8 cellular contexts compared by ENCODE assay signal in genomic region chr14:77033622-77034521, GRCh38. TPM values are rescaled to one million over a fixed set of nuclear protein-coding genes. Genes with fewer than 3 reads are reported as not detected.
DNase-seq lines count a peak whose midpoint lies in the region; ATAC-seq, FAIRE-seq and TF ChIP-seq lines count a peak whose summit lies in the region.

No MANE protein-coding gene starts in this region.

- no peak overlapping the region for H2AFZ ChIP-seq in HepG2 (ENCODE audit: low read length)

- peaks cover 94% of the 10 kb centered on the region for H3K4me1 ChIP-seq in HepG2 (ENCODE audit: insufficient read depth, low read length)

- TF ChIP-seq EP300 in HepG2 (IDR thresholded peaks at IDR 0.05; ENCODE audit: low read depth in 2 of 2, low read length in 2 of 2) (peak in 1 of 2 experiments; percentile 85; a peak in 2 of 4 replicates), HepG2 (CRISPR knock-in tag; IDR thresholded peaks at IDR 0.05; ENCODE audit: borderline replicate concordance) (peak; percentile 77; the same call in 1 of the 2 replicates)

- WGBS in HepG2 (ENCODE audit: low lambda C conversion rate): 0% methylated on average over 19 of the region's 36 CpGs

- H3K4me3 ChIP-seq in AG04450 (ENCODE audit: low read depth, low read length) (peak overlapping the region; percentile 66), HepG2 (replicated peaks in 1 of 3; ENCODE audit: insufficient read depth in 1 of 3, low read depth in 2 of 3, low read length in 3 of 3) (peak overlapping the region; percentile 54 to 75 (median 55))

- peak; percentile 75 for FAIRE-seq in HepG2 (lab: Jason Lieb, UNC)

- POLR2A ChIA-PET in AG04450 (lab: Yijun Ruan, JAX) (interaction anchor here (0.9 to 3.9 kb wide), 6 partner anchors 8 to 129 kb away, joined by 3 to 38 read pairs (median 10); no protein-coding TSS in a partner anchor), HepG2 (lab: Yijun Ruan, JAX) (interaction anchor here (0.9 to 1.5 kb wide), 5 partner anchors 9 to 81 kb away, joined by 3 to 10 read pairs (median 4); no protein-coding TSS in a partner anchor)

- peak; percentile 79 for ATAC-seq in GM18868 (IDR thresholded peaks at IDR 0.05; ENCODE audit: unreplicated experiment)
- ATAC-seq in HG03066 (IDR thresholded peaks at IDR 0.05; ENCODE audit: low read depth, unreplicated experiment): peak; percentile 72
- ATAC-seq in HepG2: peak; percentile 84

- no peaks in the 10 kb centered on the region for H3K79me2 ChIP-seq in HepG2 (ENCODE audit: insufficient read depth, low read length)

- TF ChIP-seq CTCF in AG04450 (IDR thresholded peaks at IDR 0.05; ENCODE audit: low read depth, low read length) (no peak), HepG2 (CRISPR knock-in tag; IDR thresholded peaks at IDR 0.05) (no peak)

- peak; percentile 93 for DNase-seq in AG04450 (ENCODE audit: low read depth, low spot score)
- peak; percentile 87 for DNase-seq in NCI-H2171 treated with DMSO at 0.1 percent for 48 hours (lab: John Stamatoyannopoulos, UW)
- peak; percentile 54 for DNase-seq in activated CD4-positive, alpha-beta T cell treated with anti-CD3 and anti-CD28 coated beads for 1 hour
- peak; percentile 81 for DNase-seq in HepG2 (ENCODE audit: low spot score)
- peak; percentile 76 to 79 for DNase-seq in stimulated activated CD4-positive, alpha-beta T cell treated with anti-CD3 and anti-CD28 coated beads, Interleukin-4, amount 100 ng/mL, for 4 hours

- H3K27ac ChIP-seq in AG04450 (ENCODE audit: low read depth, low read length) (peak overlapping the region; percentile 100), cingulate gyrus (ENCODE audit: low read depth, low read length) (peak overlapping the region; percentile 90), HepG2 (ENCODE audit: extremely low read length, insufficient read depth, low read length) (peak overlapping the region; percentile 64)

- TF ChIP-seq RAD21 in HepG2 (CRISPR knock-in tag; IDR thresholded peaks at IDR 0.05): peak; percentile 44; the same call in 1 of the 2 replicates

- H3K36me3 ChIP-seq in HepG2 (replicated peaks in 1 of 2; ENCODE audit: control insufficient read depth in 1 of 2, insufficient read depth in 2 of 2, low read length in 2 of 2): no peaks in the 10 kb centered on the region

- H3K9me3 ChIP-seq in AG04450 (ENCODE audit: control insufficient read depth, insufficient read depth, low read length) (no peaks in the 10 kb centered on the region; the same call in 1 of the 2 replicates), HepG2 (ENCODE audit: low read length) (no peaks in the 10 kb centered on the region)

- intact Hi-C loops in HepG2 (cut with micrococcal nuclease; ENCODE audit: unreplicated experiment): no loop called here

- H3K27me3 ChIP-seq in AG04450 (ENCODE audit: control insufficient read depth, insufficient read depth, low read length) (no peaks in the 10 kb centered on the region), HepG2 (ENCODE audit: control insufficient read depth in 1 of 2, insufficient read depth in 2 of 2, low read length in 2 of 2) (no peaks in the 10 kb centered on the region)

- in situ Hi-C loops in HepG2 (cut with HindIII; ENCODE audit: extremely low pct_ligation_motif_present, low pct_unique_long_range_greater_than_20kb): no loop called here

- H4K20me1 ChIP-seq in HepG2 (ENCODE audit: insufficient read depth, low read length): no peaks in the 10 kb centered on the region

- H3K9ac ChIP-seq in HepG2 (ENCODE audit: insufficient read depth, low read depth, low read length): peak overlapping the region; percentile 61

- H3K4me2 ChIP-seq in HepG2 (ENCODE audit: low read depth, low read length): peak overlapping the region; percentile 92

- BruUV-seq in HepG2 (replicated peaks; lab: Mats Ljungman, UMichigan): TSS peak; percentile 65

- CTCF ChIA-PET in AG04450 (lab: Charles Lee) (interaction anchor here (0.6 to 1.0 kb wide), 3 partner anchors 114 to 121 kb away, joined by 3 to 4 read pairs (median 3); no protein-coding TSS in a partner anchor), HepG2 (lab: Yijun Ruan, JAX; ENCODE audit: low intra/inter-chr PET ratio, low total read pairs) (no interaction called here)

- peak in 1 of 2 experiments; percentile 55; a peak in 2 of 4 replicates for TF ChIP-seq POLR2A in HepG2 (IDR thresholded peaks at IDR 0.05; ENCODE audit: insufficient read depth in 1 of 2, low read depth in 2 of 2, low read length in 2 of 2)

TF ChIP-seq in HepG2, 621 proteins besides CTCF, POLR2A, EP300 and RAD21 (continues in another document):
- TF ChIP-seq NONO (IDR thresholded peaks at IDR 0.05) (no peak), NONO (CRISPR knock-in tag; conservative IDR thresholded peaks at IDR 0.05) (peak; percentile 67), ZNF790 (CRISPR knock-in tag; IDR thresholded peaks at IDR 0.05; ENCODE audit: borderline replicate concordance) (no peak), TOPORS (CRISPR knock-in tag; IDR thresholded peaks at IDR 0.05) (peak; percentile 14; the same call in 1 of the 2 replicates)
- TF ChIP-seq, protein P1, sequence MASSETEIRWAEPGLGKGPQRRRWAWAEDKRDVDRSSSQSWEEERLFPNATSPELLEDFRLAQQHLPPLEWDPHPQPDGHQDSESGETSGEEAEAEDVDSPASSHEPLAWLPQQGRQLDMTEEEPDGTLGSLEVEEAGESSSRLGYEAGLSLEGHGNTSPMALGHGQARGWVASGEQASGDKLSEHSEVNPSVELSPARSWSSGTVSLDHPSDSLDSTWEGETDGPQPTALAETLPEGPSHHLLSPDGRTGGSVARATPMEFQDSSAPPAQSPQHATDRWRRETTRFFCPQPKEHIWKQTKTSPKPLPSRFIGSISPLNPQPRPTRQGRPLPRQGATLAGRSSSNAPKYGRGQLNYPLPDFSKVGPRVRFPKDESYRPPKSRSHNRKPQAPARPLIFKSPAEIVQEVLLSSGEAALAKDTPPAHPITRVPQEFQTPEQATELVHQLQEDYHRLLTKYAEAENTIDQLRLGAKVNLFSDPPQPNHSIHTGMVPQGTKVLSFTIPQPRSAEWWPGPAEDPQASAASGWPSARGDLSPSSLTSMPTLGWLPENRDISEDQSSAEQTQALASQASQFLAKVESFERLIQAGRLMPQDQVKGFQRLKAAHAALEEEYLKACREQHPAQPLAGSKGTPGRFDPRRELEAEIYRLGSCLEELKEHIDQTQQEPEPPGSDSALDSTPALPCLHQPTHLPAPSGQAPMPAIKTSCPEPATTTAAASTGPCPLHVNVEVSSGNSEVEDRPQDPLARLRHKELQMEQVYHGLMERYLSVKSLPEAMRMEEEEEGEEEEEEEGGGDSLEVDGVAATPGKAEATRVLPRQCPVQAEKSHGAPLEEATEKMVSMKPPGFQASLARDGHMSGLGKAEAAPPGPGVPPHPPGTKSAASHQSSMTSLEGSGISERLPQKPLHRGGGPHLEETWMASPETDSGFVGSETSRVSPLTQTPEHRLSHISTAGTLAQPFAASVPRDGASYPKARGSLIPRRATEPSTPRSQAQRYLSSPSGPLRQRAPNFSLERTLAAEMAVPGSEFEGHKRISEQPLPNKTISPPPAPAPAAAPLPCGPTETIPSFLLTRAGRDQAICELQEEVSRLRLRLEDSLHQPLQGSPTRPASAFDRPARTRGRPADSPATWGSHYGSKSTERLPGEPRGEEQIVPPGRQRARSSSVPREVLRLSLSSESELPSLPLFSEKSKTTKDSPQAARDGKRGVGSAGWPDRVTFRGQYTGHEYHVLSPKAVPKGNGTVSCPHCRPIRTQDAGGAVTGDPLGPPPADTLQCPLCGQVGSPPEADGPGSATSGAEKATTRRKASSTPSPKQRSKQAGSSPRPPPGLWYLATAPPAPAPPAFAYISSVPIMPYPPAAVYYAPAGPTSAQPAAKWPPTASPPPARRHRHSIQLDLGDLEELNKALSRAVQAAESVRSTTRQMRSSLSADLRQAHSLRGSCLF (CRISPR knock-in tag; IDR thresholded peaks at IDR 0.05; ENCODE audit: borderline replicate concordance): no peak
- TF ChIP-seq, protein P2, sequence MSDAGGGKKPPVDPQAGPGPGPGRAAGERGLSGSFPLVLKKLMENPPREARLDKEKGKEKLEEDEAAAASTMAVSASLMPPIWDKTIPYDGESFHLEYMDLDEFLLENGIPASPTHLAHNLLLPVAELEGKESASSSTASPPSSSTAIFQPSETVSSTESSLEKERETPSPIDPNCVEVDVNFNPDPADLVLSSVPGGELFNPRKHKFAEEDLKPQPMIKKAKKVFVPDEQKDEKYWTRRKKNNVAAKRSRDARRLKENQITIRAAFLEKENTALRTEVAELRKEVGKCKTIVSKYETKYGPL (CRISPR knock-in tag; IDR thresholded peaks at IDR 0.05): no peak

RNA-seq across cellular contexts. Expression of gene IRF2BPL, which starts 5.4 kb away (rescaled TPM):
- polyA plus RNA-seq in AG04450 (2011; rRNA removed): 17.1 and 21.8 TPM in 2 replicates
- 19.4 and 19.6 TPM in 2 replicates for polyA minus RNA-seq in AG04450 (2011; rRNA and poly(A)+ RNA removed)
- 6.2 and 8.4 TPM in 2 replicates for total RNA-seq in HepG2 (2016; rRNA removed; fragmentation: Illumina TruSeq; extraction: Trizol)
- total RNA-seq in HepG2 (2016; cell fraction: cytosol; rRNA removed; fragmentation: Illumina TruSeq; extraction: Trizol; ENCODE audit: low read depth): 0.88 and 1.1 TPM in 2 replicates
- 6.2 and 7.9 TPM in 2 replicates for total RNA-seq in HepG2 (2016; cell fraction: insoluble cytoplasmic fraction; rRNA removed; fragmentation: Illumina TruSeq; extraction: Trizol)
- total RNA-seq in HepG2 (2016; cell fraction: membrane; rRNA removed; fragmentation: Illumina TruSeq; extraction: Trizol): 3.5 and 4.3 TPM in 2 replicates
- total RNA-seq in HepG2 (2016; cell fraction: nucleus; rRNA removed; fragmentation: Illumina TruSeq; extraction: Trizol): 5.8 and 6.6 TPM in 2 replicates
- polyA plus RNA-seq in HepG2 (2011; rRNA removed): 6.6 and 7.8 TPM in 2 replicates
- polyA plus RNA-seq in HepG2 (2011; cell fraction: cytosol; rRNA removed): 6.1 and 8.5 TPM in 2 replicates
- polyA plus RNA-seq in HepG2 (2011; cell fraction: nucleus; rRNA removed): 9.9 and 12.0 TPM in 2 replicates
- 13.5 and 21.1 TPM in 2 replicates for polyA plus RNA-seq in HepG2 (2012)
- polyA plus RNA-seq in HepG2 (2016; cell fraction: cytosol; fragmentation: Illumina TruSeq; extraction: Trizol; ENCODE audit: low read depth): 0.57 and 0.58 TPM in 2 replicates
- polyA plus RNA-seq in HepG2 (2016; cell fraction: insoluble cytoplasmic fraction; fragmentation: Illumina TruSeq; extraction: Trizol; ENCODE audit: low read depth): 8.8 and 10.6 TPM in 2 replicates
- polyA plus RNA-seq in HepG2 (2016; cell fraction: membrane; fragmentation: Illumina TruSeq; extraction: Trizol; ENCODE audit: low read depth): 2.4 and 2.6 TPM in 2 replicates
- polyA plus RNA-seq in HepG2 (2016; cell fraction: nucleus; fragmentation: Illumina TruSeq; extraction: Trizol; ENCODE audit: insufficient read depth, low read depth): 9.6 and 10.7 TPM in 2 replicates
- polyA minus RNA-seq in HepG2 (2011; rRNA and poly(A)+ RNA removed; ENCODE audit: low replicate concordance): 5.2 and 20.2 TPM in 2 replicates
- polyA minus RNA-seq in HepG2 (2011; cell fraction: cytosol; rRNA and poly(A)+ RNA removed): 14.8 and 18.3 TPM in 2 replicates
- polyA minus RNA-seq in HepG2 (2011; cell fraction: nucleus; rRNA and poly(A)+ RNA removed): 5.8 and 8.6 TPM in 2 replicates

Comparison
In these comparisons a context has a peak if more than half of its experiments do, and no peak if none do; other contexts are left out.
1. Peak in every context shown above with its lines: DNase-seq, ATAC-seq, H3K4me3 ChIP-seq and H3K27ac ChIP-seq.